In genomic region chr16:71542377-71542776, GRCh38 we compare ENCODE assay signal across 9 cellular contexts. TPM values are rescaled to one million over a fixed set of nuclear protein-coding genes. Genes with fewer than 3 reads are reported as not detected.
A peak's percentile ranks its signal among the peaks of the same experiment; 100 is the strongest.
DNase-seq lines count a peak whose midpoint lies in the region; ATAC-seq and TF ChIP-seq lines count a peak whose summit lies in the region.
"Had no signal": no experiment of that assay in that cellular context is flagged by ENCODE, and none has a peak within 500 bp of the region (broad histone marks: within the 10 kb centered on the region; RNA-seq: fewer than 3 reads in every experiment).

No MANE protein-coding gene starts in this region.

- no peaks in the 10 kb centered on the region for H3K36me3 Mint-ChIP-seq in activated CD8-positive, alpha-beta memory T cell treated with anti-CD3 and anti-CD28 coated beads, Interleukin-2, amount 10 ng/mL, durations not matched to agents 7 days and 5 days

- no peak for TF ChIP-seq EP300 in suprapubic skin (IDR thresholded peaks at IDR 0.05)

- H3K4me3 ChIP-seq in suprapubic skin = no peak overlapping the region
- H3K4me3 ChIP-seq: SJSA1 had no signal

- CTCF ChIA-PET in activated CD8-positive, alpha-beta memory T cell treated with anti-CD3 and anti-CD28 coated beads, Interleukin-2, amount 10 ng/mL, durations not matched to agents 7 days and 5 days (lab: Charles Lee) = interaction anchor here (1.0 to 2.1 kb wide), 4 partner anchors 42 to 131 kb away, joined by 3 to 9 read pairs (median 6); no protein-coding TSS in a partner anchor

- DNase-seq in DMS53 (lab: John Stamatoyannopoulos, UW) (peak; percentile 75), GOT3 (lab: John Stamatoyannopoulos, UW) (peak; percentile 25), NCI-H82 (lab: John Stamatoyannopoulos, UW) (peak; percentile 75), fibroblast of the conjunctiva (ENCODE audit: low read depth) (peak; percentile 3), suprapubic skin (ENCODE audit: low spot score in 2 of 2) (no peak)
- peak; percentile 75 for DNase-seq in activated CD8-positive, alpha-beta memory T cell treated with anti-CD3 and anti-CD28 coated beads, Interleukin-2, amount 10 ng/mL, durations not matched to agents 7 days and 5 days
- DNase-seq in stimulated activated CD4-positive, alpha-beta T cell treated with anti-CD3 and anti-CD28 coated beads, Interleukin-12 subunit alpha, Interleukin-12 subunit beta, amount 100 ng/mL, for 24 hours (ENCODE audit: low read depth in 2 of 2) = peak; percentile 31 to 51

- WGBS in suprapubic skin = 15% methylated on average over 11 of the region's 11 CpGs

- no peaks in the 10 kb centered on the region for H3K36me3 ChIP-seq in suprapubic skin
- H3K36me3 ChIP-seq: SJSA1 had no signal

- H3K9me3 ChIP-seq in suprapubic skin = no peaks in the 10 kb centered on the region
- H3K9me3 ChIP-seq: SJSA1 had no signal

- TF ChIP-seq POLR2A in suprapubic skin (IDR thresholded peaks at IDR 0.05) = no peak

- no peaks in the 10 kb centered on the region for H3K4me1 ChIP-seq in suprapubic skin
- H3K4me1 ChIP-seq: SJSA1 had no signal

- no peaks in the 10 kb centered on the region for H3K27me3 Mint-ChIP-seq in activated CD8-positive, alpha-beta memory T cell treated with anti-CD3 and anti-CD28 coated beads, Interleukin-2, amount 10 ng/mL, durations not matched to agents 7 days and 5 days

- H3K9me3 Mint-ChIP-seq in activated CD8-positive, alpha-beta memory T cell treated with anti-CD3 and anti-CD28 coated beads, Interleukin-2, amount 10 ng/mL, durations not matched to agents 7 days and 5 days (ENCODE audit: low read depth) = no peaks in the 10 kb centered on the region

- TF ChIP-seq CTCF in suprapubic skin (IDR thresholded peaks at IDR 0.05) = no peak

- peak; percentile 91 for ATAC-seq in activated CD8-positive, alpha-beta memory T cell treated with anti-CD3 and anti-CD28 coated beads, Interleukin-2, amount 10 ng/mL, durations not matched to agents 7 days and 5 days
- ATAC-seq in GM19023 (IDR thresholded peaks at IDR 0.05; ENCODE audit: unreplicated experiment) = no peak

- H3K4me3 Mint-ChIP-seq in activated CD8-positive, alpha-beta memory T cell treated with anti-CD3 and anti-CD28 coated beads, Interleukin-2, amount 10 ng/mL, durations not matched to agents 7 days and 5 days = no peak overlapping the region

- no peak overlapping the region for H3K27ac Mint-ChIP-seq in activated CD8-positive, alpha-beta memory T cell treated with anti-CD3 and anti-CD28 coated beads, Interleukin-2, amount 10 ng/mL, durations not matched to agents 7 days and 5 days

- no peaks in the 10 kb centered on the region for H3K27me3 ChIP-seq in suprapubic skin
- H3K27me3 ChIP-seq: SJSA1 had no signal

- H3K4me1 Mint-ChIP-seq in activated CD8-positive, alpha-beta memory T cell treated with anti-CD3 and anti-CD28 coated beads, Interleukin-2, amount 10 ng/mL, durations not matched to agents 7 days and 5 days = peaks cover 2% of the 10 kb centered on the region

- H3K27ac ChIP-seq in suprapubic skin = no peak overlapping the region
- H3K27ac ChIP-seq: SJSA1 had no signal

RNA-seq across cellular contexts. Expression of gene CHST4, which starts 16.2 kb away (rescaled TPM):
- total RNA-seq in activated CD8-positive, alpha-beta memory T cell treated with anti-CD3 and anti-CD28 coated beads, Interleukin-2, amount 10 ng/mL, durations not matched to agents 7 days and 5 days = not detected
- not detected for total RNA-seq in suprapubic skin
- total RNA-seq: SJSA1 had no signal

RNA-seq across cellular contexts. Expression of gene TAT, which starts 34.5 kb away (rescaled TPM):
- total RNA-seq in activated CD8-positive, alpha-beta memory T cell treated with anti-CD3 and anti-CD28 coated beads, Interleukin-2, amount 10 ng/mL, durations not matched to agents 7 days and 5 days = not detected
- total RNA-seq in suprapubic skin = 1 to 10 TPM in 1 of 4 donors, not detected in 3; 2.0 TPM
- total RNA-seq: SJSA1 had no signal

RNA-seq across cellular contexts. Expression of gene ZNF19, which starts 53.3 kb away (rescaled TPM):
- 1 to 10 TPM; 1.8 to 2.9 TPM for total RNA-seq in activated CD8-positive, alpha-beta memory T cell treated with anti-CD3 and anti-CD28 coated beads, Interleukin-2, amount 10 ng/mL, durations not matched to agents 7 days and 5 days
- 10 to 100 TPM in 1 of 4 donors, 1 to 10 TPM in 2, under 1 TPM in 1; 0.87 to 10.4 (median 5.3) TPM for total RNA-seq in suprapubic skin

Comparison
In these comparisons a context has a peak if more than half of its experiments do, and no peak if none do; other contexts are left out.
1. DNase-seq: peak in DMS53 (single experiment), GOT3 (single experiment), NCI-H82 (single experiment), activated CD8-positive, alpha-beta memory T cell treated with anti-CD3 and anti-CD28 coated beads, Interleukin-2, amount 10 ng/mL, durations not matched to agents 7 days and 5 days (single experiment), fibroblast of the conjunctiva (single experiment) and stimulated activated CD4-positive, alpha-beta T cell treated with anti-CD3 and anti-CD28 coated beads, Interleukin-12 subunit alpha, Interleukin-12 subunit beta, amount 100 ng/mL, for 24 hours (2 of 2); none in suprapubic skin (0 of 2).